In the genomic region with DNA sequence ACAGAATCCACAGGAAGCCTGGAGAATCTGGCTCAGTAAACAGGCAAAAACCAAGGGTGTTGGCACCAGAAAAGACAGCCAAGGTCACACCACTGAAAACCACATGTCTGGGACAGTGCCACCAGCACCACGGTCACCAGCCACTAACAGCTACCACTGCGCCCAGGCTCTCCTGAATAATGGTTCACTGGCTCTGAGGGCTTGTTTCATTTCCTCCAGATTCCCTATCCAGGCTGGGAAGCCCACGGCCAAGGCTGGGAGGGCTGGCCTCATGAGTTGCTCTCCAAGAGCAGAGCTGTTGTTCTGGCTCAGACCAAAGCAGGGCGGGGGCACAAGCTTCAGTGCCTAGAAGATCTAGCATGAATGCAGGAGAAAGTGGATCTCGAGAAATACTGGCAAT, we compare ENCODE assay signal across 1 cellular context.
TF ChIP-seq lines count a peak whose summit lies in the region.

No MANE protein-coding gene starts in this region.

TF ChIP-seq in WTC11, 78 proteins besides CTCF, POLR2A, EP300 and RAD21 (continued from another document):
- no peak for TF ChIP-seq GTF2I (CRISPR knock-in tag; conservative IDR thresholded peaks at IDR 0.05)
- TF ChIP-seq, protein P1, sequence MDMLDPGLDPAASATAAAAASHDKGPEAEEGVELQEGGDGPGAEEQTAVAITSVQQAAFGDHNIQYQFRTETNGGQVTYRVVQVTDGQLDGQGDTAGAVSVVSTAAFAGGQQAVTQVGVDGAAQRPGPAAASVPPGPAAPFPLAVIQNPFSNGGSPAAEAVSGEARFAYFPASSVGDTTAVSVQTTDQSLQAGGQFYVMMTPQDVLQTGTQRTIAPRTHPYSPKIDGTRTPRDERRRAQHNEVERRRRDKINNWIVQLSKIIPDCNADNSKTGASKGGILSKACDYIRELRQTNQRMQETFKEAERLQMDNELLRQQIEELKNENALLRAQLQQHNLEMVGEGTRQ (CRISPR knock-in tag; IDR thresholded peaks at IDR 0.05), result no peak
